8 cellular contexts compared by ENCODE assay signal in the genomic region with DNA sequence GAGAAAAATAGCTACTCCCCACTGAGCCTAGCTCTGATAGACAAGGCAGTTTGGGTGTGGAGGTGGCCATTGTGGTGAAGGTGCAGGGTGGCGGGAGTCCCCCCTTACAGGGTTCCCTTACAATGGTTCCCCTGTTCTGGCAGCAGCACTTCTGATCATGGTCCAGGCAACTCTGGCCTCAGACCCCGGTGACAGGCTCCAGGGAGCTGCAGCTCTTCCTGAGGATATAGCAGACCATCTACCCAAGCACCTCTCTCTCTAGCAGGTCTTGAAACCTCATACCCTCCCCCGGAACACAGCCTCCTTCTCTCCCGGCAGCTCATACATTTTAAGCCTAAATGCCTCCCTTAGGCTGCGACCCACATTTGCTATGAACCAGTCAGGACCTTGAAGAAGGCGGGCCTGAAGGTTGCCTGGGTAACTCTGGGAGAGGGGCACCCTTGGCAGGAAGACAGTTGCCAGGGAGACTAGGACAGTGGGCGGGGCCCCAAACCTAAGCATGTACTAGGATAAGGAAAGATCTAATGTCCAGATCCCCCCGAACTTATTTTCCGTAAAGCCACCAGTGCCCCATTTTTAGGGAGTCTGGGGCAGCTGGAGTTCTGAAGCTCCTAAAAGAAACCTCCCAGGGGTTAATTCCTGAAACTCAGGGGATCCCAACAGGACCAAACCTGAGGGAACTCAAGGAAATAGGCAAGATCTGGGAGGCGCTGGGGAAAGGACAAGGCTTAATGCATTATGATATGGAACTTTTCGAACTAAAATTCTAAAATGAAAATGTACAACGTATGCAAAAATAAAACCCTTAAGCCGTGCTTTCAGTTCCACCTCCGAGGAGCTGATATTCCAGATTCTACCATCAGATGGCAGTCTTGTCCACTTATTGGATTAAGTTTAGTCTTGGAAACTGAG. TPM values are rescaled to one million over a fixed set of nuclear protein-coding genes. Genes with fewer than 3 reads are reported as not detected.
DNase-seq lines count a peak whose midpoint lies in the region; TF ChIP-seq lines count a peak whose summit lies in the region.

No MANE protein-coding gene starts in this region.

- no peaks in the 10 kb centered on the region for H3K36me3 Mint-ChIP-seq in activated naive CD4-positive, alpha-beta T cell treated with anti-CD3 and anti-CD28 coated beads, Interleukin-2, amount 10 ng/mL, durations not matched to agents 7 days and 5 days

- H3K9me3 ChIP-seq in HAP-1 (no peaks in the 10 kb centered on the region), tibial artery (no peaks in the 10 kb centered on the region)

- H3K4me3 ChIP-seq in HAP-1 (peak overlapping the region; percentile 31), tibial artery (peak overlapping the region; percentile 52 to 67)

- CTCF ChIA-PET in activated naive CD4-positive, alpha-beta T cell treated with anti-CD3 and anti-CD28 coated beads, Interleukin-2, amount 10 ng/mL, durations not matched to agents 7 days and 5 days (lab: Charles Lee), result interaction anchor here (0.6 to 8.6 kb wide), 52 partner anchors 9 to 726 kb away, joined by 3 to 166 read pairs (median 5); a partner anchor contains a TSS

- in situ Hi-C loops in HAP-1 (cut with MboI; ENCODE audit: low sequenced_read_pairs), result loop anchor here (5.0 to 10.0 kb wide), 2 partner anchors 189 to 376 kb away; a partner anchor contains a TSS

- H3K27me3 ChIP-seq in HAP-1 (ENCODE audit: low read depth) (no peaks in the 10 kb centered on the region), tibial artery (no peaks in the 10 kb centered on the region)

- TF ChIP-seq CTCF in tibial artery (IDR thresholded peaks at IDR 0.05), result peak; percentile 86 to 96

- peaks cover 41% of the 10 kb centered on the region for H3K4me1 Mint-ChIP-seq in activated naive CD4-positive, alpha-beta T cell treated with anti-CD3 and anti-CD28 coated beads, Interleukin-2, amount 10 ng/mL, durations not matched to agents 7 days and 5 days

- H3K36me3 ChIP-seq in HAP-1 (replicated peaks) (no peaks in the 10 kb centered on the region), tibial artery (no peaks in the 10 kb centered on the region)

- peak overlapping the region; percentile 78 for H3K27ac Mint-ChIP-seq in activated naive CD4-positive, alpha-beta T cell treated with anti-CD3 and anti-CD28 coated beads, Interleukin-2, amount 10 ng/mL, durations not matched to agents 7 days and 5 days

- intact Hi-C loops in tibial artery (cut with DNase I; ENCODE audit: low total_unique reads), result loop anchor here (2.0 to 5.0 kb wide), 2 partner anchors 56 to 202 kb away; a partner anchor contains a TSS

- H3K27ac ChIP-seq in tibial artery, result peak overlapping the region; percentile 71 to 73

- peak overlapping the region; percentile 73 for H3K4me3 Mint-ChIP-seq in activated naive CD4-positive, alpha-beta T cell treated with anti-CD3 and anti-CD28 coated beads, Interleukin-2, amount 10 ng/mL, durations not matched to agents 7 days and 5 days

- no peaks in the 10 kb centered on the region for H3K9me3 Mint-ChIP-seq in activated naive CD4-positive, alpha-beta T cell treated with anti-CD3 and anti-CD28 coated beads, Interleukin-2, amount 10 ng/mL, durations not matched to agents 7 days and 5 days

- DNase-seq in GDM1 (lab: John Stamatoyannopoulos, UW) (peak; percentile 83), HAP-1 (ENCODE audit: low spot score in 2 of 2) (peak; percentile 95), M059J (ENCODE audit: low read depth) (peak; percentile 82), SIG-M5 (lab: John Stamatoyannopoulos, UW) (peak; percentile 28), glomerular visceral epithelial cell (ENCODE audit: extremely low spot score) (peak; percentile 83), occipital lobe (lab: John Stamatoyannopoulos, UW) (peak; percentile 53), tibial artery (peak; percentile 87 to 89)
- peak; percentile 90 for DNase-seq in activated naive CD4-positive, alpha-beta T cell treated with anti-CD3 and anti-CD28 coated beads, Interleukin-2, amount 10 ng/mL, durations not matched to agents 7 days and 5 days

- H3K27me3 Mint-ChIP-seq in activated naive CD4-positive, alpha-beta T cell treated with anti-CD3 and anti-CD28 coated beads, Interleukin-2, amount 10 ng/mL, durations not matched to agents 7 days and 5 days, result peaks cover 32% of the 10 kb centered on the region

- H3K4me1 ChIP-seq in HAP-1 (peaks cover 14% of the 10 kb centered on the region), tibial artery (peaks cover 0 to 19% (median 14%) of the 10 kb centered on the region in 4 donors)

RNA-seq across cellular contexts. Expression of a gene that starts 4.6 kb away (rescaled TPM):
- total RNA-seq in M059J (2014; rRNA removed; shearing (Covaris generic)), result 3.9 and 7.1 TPM in 2 replicates
- 6.6 TPM for total RNA-seq in occipital lobe

RNA-seq across cellular contexts. Expression of a gene that starts 9.6 kb away (rescaled TPM):
- 1,074 and 1,218 TPM in 2 replicates for total RNA-seq in M059J (2014; rRNA removed; shearing (Covaris generic))
- total RNA-seq in occipital lobe, result 187 TPM

RNA-seq across cellular contexts. Expression of a gene that starts 18.2 kb away (rescaled TPM):
- total RNA-seq in M059J (2014; rRNA removed; shearing (Covaris generic)), result 2.0 and 3.2 TPM in 2 replicates
- total RNA-seq in occipital lobe, result 6.6 TPM

RNA-seq across cellular contexts. Expression of a gene that starts 22.5 kb away (rescaled TPM):
- total RNA-seq in M059J (2014; rRNA removed; shearing (Covaris generic)), result 115 and 120 TPM in 2 replicates
- total RNA-seq in occipital lobe, result 46.0 TPM

RNA-seq across cellular contexts. Expression of a gene that starts 30.7 kb away (rescaled TPM):
- 4.2 and 7.9 TPM in 2 replicates for total RNA-seq in M059J (2014; rRNA removed; shearing (Covaris generic))
- 6.2 TPM for total RNA-seq in occipital lobe

Comparison
In these comparisons a context has a peak if more than half of its experiments do, and no peak if none do; other contexts are left out.
1. Peak in every context shown above with its lines: DNase-seq, H3K4me3 ChIP-seq and H3K27ac ChIP-seq.
2. DNase-seq: peak in every context shown above with its lines; median percentile 95 in HAP-1; 90 in activated naive CD4-positive, alpha-beta T cell treated with anti-CD3 and anti-CD28 coated beads, Interleukin-2, amount 10 ng/mL, durations not matched to agents 7 days and 5 days; 88 in tibial artery; 83 in GDM1; 83 in glomerular visceral epithelial cell; 82 in M059J; 53 in occipital lobe; 28 in SIG-M5.